8 cellular contexts compared by ENCODE assay signal in genomic region chr7:92244803-92245486, GRCh38. TPM values are rescaled to one million over a fixed set of nuclear protein-coding genes. Genes with fewer than 3 reads are reported as not detected.
DNase-seq lines count a peak whose midpoint lies in the region; ATAC-seq and TF ChIP-seq lines count a peak whose summit lies in the region.

No MANE protein-coding gene starts in this region.

- in situ Hi-C loops in astrocyte of the cerebellum (cut with HindIII; ENCODE audit: low sequenced_read_pairs): no loop called here

- DNase-seq in BJ (ENCODE audit: low read depth): no peak
- DNase-seq in MG63: no peak
- no peak for DNase-seq in astrocyte of the cerebellum (ENCODE audit: low read depth)
- DNase-seq in immature natural killer cell: no peak
- peak; percentile 3 for DNase-seq in stimulated activated naive CD4-positive, alpha-beta T cell treated with Interleukin-2 at 50 U/mL for 16 hours (lab: John Stamatoyannopoulos, UW)
- DNase-seq in OCI-M1 (lab: John Stamatoyannopoulos, UW): no peak

- H3K4me3 Mint-ChIP-seq in immature natural killer cell: peak overlapping the region; percentile 99 to 100 (median 100)

- CTCF ChIA-PET in BJ (lab: Yijun Ruan, JAX): interaction anchor here (1.2 to 3.4 kb wide), 2 partner anchors 38 to 202 kb away, joined by 4 to 17 read pairs; partner anchors contain the start of gene GATAD1

- no peaks in the 10 kb centered on the region for H3K27me3 ChIP-seq in BJ (ENCODE audit: control insufficient read depth, insufficient read depth, low read length)
- no peaks in the 10 kb centered on the region for H3K27me3 ChIP-seq in MG63

- POLR2A ChIA-PET in BJ (lab: Charles Lee): no interaction called here

- H3K27me3 Mint-ChIP-seq in immature natural killer cell (ENCODE audit: low read depth in 3 of 3): peaks cover 8 to 25% (median 13%) of the 10 kb centered on the region in 3 donors

- H3K27ac Mint-ChIP-seq in immature natural killer cell: peak overlapping the region; percentile 99 to 100 (median 100)

- TF ChIP-seq CTCF in BJ (IDR thresholded peaks at IDR 0.05; ENCODE audit: insufficient read depth, low read depth, low read length) (no peak), astrocyte of the cerebellum (IDR thresholded peaks at IDR 0.05; ENCODE audit: low read depth, low read length, missing control alignments) (no peak)

- peaks cover 46 to 60% of the 10 kb centered on the region in 2 donors for H3K4me1 Mint-ChIP-seq in immature natural killer cell

- peak; percentile 4 for ATAC-seq in GM19372 (IDR thresholded peaks at IDR 0.05; ENCODE audit: low read depth, unreplicated experiment)
- ATAC-seq in HG02798 (IDR thresholded peaks at IDR 0.05; ENCODE audit: poor library complexity, unreplicated experiment): no peak

- H3K36me3 Mint-ChIP-seq in immature natural killer cell: peaks cover 0 to 10% (median 0%) of the 10 kb centered on the region in 3 donors

- no peaks in the 10 kb centered on the region for H3K9me3 ChIP-seq in MG63

- H3K36me3 ChIP-seq in BJ (ENCODE audit: control insufficient read depth, insufficient read depth, low read length) (no peaks in the 10 kb centered on the region; the same call in 1 of the 2 replicates), MG63 (peaks cover 16% of the 10 kb centered on the region)

- no peaks in the 10 kb centered on the region for H3K9me3 Mint-ChIP-seq in immature natural killer cell

- peak overlapping the region; percentile 74 for H3K4me3 ChIP-seq in BJ (ENCODE audit: low read depth, low read length)
- H3K4me3 ChIP-seq in MG63: peak overlapping the region; percentile 88
- H3K4me3 ChIP-seq in astrocyte of the cerebellum (ENCODE audit: low read depth, low read length): peak overlapping the region; percentile 62

RNA-seq across cellular contexts. Expression of gene KRIT1, which starts 0.8 kb away (rescaled TPM):
- 23.7 and 35.8 TPM in 2 replicates for polyA plus RNA-seq in BJ (2011; rRNA removed)
- polyA minus RNA-seq in BJ (2011; rRNA and poly(A)+ RNA removed): 32.0 and 35.0 TPM in 2 replicates
- 19.7 and 54.3 TPM in 2 replicates for total RNA-seq in MG63 (2014; rRNA removed; shearing (Covaris generic); ENCODE audit: low replicate concordance)
- 10 to 100 TPM in 1 of 3 donors, 1 to 10 TPM in 2; 7.0 to 21.3 (median 7.4) TPM for polyA plus RNA-seq in immature natural killer cell

RNA-seq across cellular contexts. Expression of gene ANKIB1, which starts 0.8 kb away (rescaled TPM):
- polyA plus RNA-seq in BJ (2011; rRNA removed) (35.0 and 45.1 TPM in 2 replicates), immature natural killer cell (10 to 100 TPM in 2 of 3 donors, 1 to 10 TPM in 1; 9.6 to 18.6 (median 13.4) TPM)
- 39.6 and 55.7 TPM in 2 replicates for polyA minus RNA-seq in BJ (2011; rRNA and poly(A)+ RNA removed)
- total RNA-seq in MG63 (2014; rRNA removed; shearing (Covaris generic); ENCODE audit: low replicate concordance): 11.1 and 18.7 TPM in 2 replicates
